ENCODE assay signal across 36 cellular contexts in the genomic region with DNA sequence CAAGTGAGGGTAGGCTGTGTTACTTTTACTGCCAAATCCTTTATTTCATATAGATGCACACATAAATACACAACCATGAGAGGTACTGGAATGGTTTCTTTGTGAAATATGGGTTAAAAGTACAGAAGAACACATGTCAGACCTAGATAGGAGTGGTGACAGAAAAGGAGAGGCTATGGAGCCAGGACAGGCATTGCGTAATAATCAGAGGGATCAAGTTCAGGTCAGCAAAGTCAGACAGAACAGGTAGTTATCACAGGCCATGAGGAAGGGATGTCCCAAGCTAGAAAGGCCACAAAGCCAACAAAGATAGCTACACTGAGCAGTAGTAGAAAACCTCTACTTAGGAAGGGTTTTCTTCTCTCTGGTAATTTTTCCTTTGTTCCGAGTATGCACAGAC.
"Had no signal": no experiment of that assay in that cellular context is flagged by ENCODE, and none has a peak within 500 bp of the region (broad histone marks: within the 10 kb centered on the region; RNA-seq: fewer than 3 reads in every experiment).

No MANE protein-coding gene starts in this region.

- H3K36me3 ChIP-seq: adrenal gland, esophagus squamous epithelium, gastroesophageal sphincter, heart right ventricle, WERI-Rb-1 had no signal

- H3K27me3 ChIP-seq: adrenal gland, body of pancreas, esophagus squamous epithelium, gastroesophageal sphincter, heart right ventricle had no signal

- FAIRE-seq: colon, endothelial cell of umbilical vein had no signal

- H3K27ac Mint-ChIP-seq: activated B cell treated with CpG ODN at 0.5 μM for 24 hours; activated CD4-positive, alpha-beta memory T cell treated with anti-CD3 and anti-CD28 coated beads for 36 hours; activated CD4-positive, alpha-beta T cell treated with anti-CD3 and anti-CD28 coated beads for 36 hours; activated CD4-positive, alpha-beta T cell treated with anti-CD3 and anti-CD28 coated beads, Interleukin-2, amount 10 ng/mL, durations not matched to agents 24 days and 14 days; activated CD8-positive, alpha-beta memory T cell treated with anti-CD3 and anti-CD28 coated beads, Interleukin-2, amount 10 ng/mL, durations not matched to agents 7 days and 5 days; activated CD8-positive, alpha-beta T cell treated with anti-CD3 and anti-CD28 coated beads, Interleukin-2, amount 10 ng/mL, durations not matched to agents 7 days and 5 days; activated naive CD4-positive, alpha-beta T cell treated with anti-CD3 and anti-CD28 coated beads for 36 hours; activated naive CD4-positive, alpha-beta T cell treated with anti-CD3 and anti-CD28 coated beads, Interleukin-2, amount 50 U/mL, for 24 hours; activated naive CD8-positive, alpha-beta T cell treated with anti-CD3 and anti-CD28 coated beads for 36 hours; activated naive CD8-positive, alpha-beta T cell treated with anti-CD3 and anti-CD28 coated beads, Interleukin-2, amount 50 U/mL, for 24 hours; activated T-helper 1 cell treated with anti-CD3 and anti-CD28 coated beads, Interleukin-12 subunit alpha, Interleukin-12 subunit beta, Interleukin-2, Interleukin-4 antibody, amounts not matched to agents 30 ng/mL and 10 ng/mL and 1 ng/mL, durations not matched to agents 14 hours and 24 hours and 36 hours; activated T-helper 2 cell treated with anti-CD3 and anti-CD28 coated beads, Interferon-gamma antibody, Interleukin-2, Interleukin-4, amounts not matched to agents 10 μg/mL and 5 μg/mL and 100 μg/mL, durations not matched to agents 14 hours and 24 hours and 36 hours; effector memory CD8-positive, alpha-beta T cell; T-helper 1 cell treated with Interleukin-12 subunit alpha and Interleukin-12 subunit beta and Interleukin-4 antibody, amounts not matched to agents 30 μg/mL and 1 μg/mL, for 36 hours had no signal

- H3K4me3 Mint-ChIP-seq: activated B cell treated with CpG ODN at 0.5 μM for 24 hours; activated CD4-positive, alpha-beta memory T cell treated with anti-CD3 and anti-CD28 coated beads for 36 hours; activated CD4-positive, alpha-beta T cell treated with anti-CD3 and anti-CD28 coated beads for 36 hours; activated CD4-positive, alpha-beta T cell treated with anti-CD3 and anti-CD28 coated beads, Interleukin-2, amount 10 ng/mL, durations not matched to agents 24 days and 14 days; activated CD8-positive, alpha-beta memory T cell treated with anti-CD3 and anti-CD28 coated beads, Interleukin-2, amount 10 ng/mL, durations not matched to agents 7 days and 5 days; activated CD8-positive, alpha-beta T cell treated with anti-CD3 and anti-CD28 coated beads, Interleukin-2, amount 10 ng/mL, durations not matched to agents 7 days and 5 days; activated naive CD4-positive, alpha-beta T cell treated with anti-CD3 and anti-CD28 coated beads for 36 hours; activated naive CD4-positive, alpha-beta T cell treated with anti-CD3 and anti-CD28 coated beads, Interleukin-2, amount 50 U/mL, for 24 hours; activated naive CD8-positive, alpha-beta T cell treated with anti-CD3 and anti-CD28 coated beads for 36 hours; activated naive CD8-positive, alpha-beta T cell treated with anti-CD3 and anti-CD28 coated beads, Interleukin-2, amount 50 U/mL, for 24 hours; activated T-helper 1 cell treated with anti-CD3 and anti-CD28 coated beads, Interleukin-12 subunit alpha, Interleukin-12 subunit beta, Interleukin-2, Interleukin-4 antibody, amounts not matched to agents 30 ng/mL and 10 ng/mL and 1 ng/mL, durations not matched to agents 14 hours and 24 hours and 36 hours; effector memory CD8-positive, alpha-beta T cell; T-helper 1 cell treated with Interleukin-12 subunit alpha and Interleukin-12 subunit beta and Interleukin-4 antibody, amounts not matched to agents 30 μg/mL and 1 μg/mL, for 36 hours had no signal

- H3K27ac ChIP-seq: adrenal gland, body of pancreas, epithelial cell of prostate, esophagus squamous epithelium, gastroesophageal sphincter, heart right ventricle, WERI-Rb-1 had no signal

- H3K9me3 Mint-ChIP-seq: activated B cell treated with CpG ODN at 0.5 μM for 24 hours; activated CD4-positive, alpha-beta memory T cell treated with anti-CD3 and anti-CD28 coated beads for 36 hours; activated CD4-positive, alpha-beta T cell treated with anti-CD3 and anti-CD28 coated beads, Interleukin-2, amount 10 ng/mL, durations not matched to agents 24 days and 14 days; activated naive CD4-positive, alpha-beta T cell treated with anti-CD3 and anti-CD28 coated beads, Interleukin-2, amount 50 U/mL, for 24 hours; activated T-helper 1 cell treated with anti-CD3 and anti-CD28 coated beads, Interleukin-12 subunit alpha, Interleukin-12 subunit beta, Interleukin-2, Interleukin-4 antibody, amounts not matched to agents 30 ng/mL and 10 ng/mL and 1 ng/mL, durations not matched to agents 14 hours and 24 hours and 36 hours had no signal

- H3K9me3 ChIP-seq: adrenal gland, body of pancreas, esophagus squamous epithelium had no signal

- H3K36me3 Mint-ChIP-seq: activated CD4-positive, alpha-beta memory T cell treated with anti-CD3 and anti-CD28 coated beads for 36 hours; activated CD8-positive, alpha-beta memory T cell treated with anti-CD3 and anti-CD28 coated beads, Interleukin-2, amount 10 ng/mL, durations not matched to agents 7 days and 5 days; activated naive CD4-positive, alpha-beta T cell treated with anti-CD3 and anti-CD28 coated beads, Interleukin-2, amount 50 U/mL, for 24 hours; activated naive CD8-positive, alpha-beta T cell treated with anti-CD3 and anti-CD28 coated beads for 36 hours had no signal

- DNase-seq: activated B cell treated with CpG ODN at 0.5 μM for 24 hours; activated CD4-positive, alpha-beta memory T cell treated with anti-CD3 and anti-CD28 coated beads for 36 hours; activated CD4-positive, alpha-beta T cell treated with anti-CD3 and anti-CD28 coated beads for 36 hours; activated CD4-positive, alpha-beta T cell treated with anti-CD3 and anti-CD28 coated beads, Interleukin-2, amount 10 ng/mL, durations not matched to agents 24 days and 14 days; activated CD4-positive, CD25-positive, alpha-beta regulatory T cell treated with anti-CD3 and anti-CD28 coated beads, Interleukin-2, amount 50 U/mL, for 72 hours; activated CD8-positive, alpha-beta memory T cell treated with anti-CD3 and anti-CD28 coated beads, Interleukin-2, amount 10 ng/mL, durations not matched to agents 7 days and 5 days; activated CD8-positive, alpha-beta memory T cell treated with anti-CD3 and anti-CD28 coated beads, Interleukin-2, amount 50 U/mL, for 4 hours; activated CD8-positive, alpha-beta T cell treated with anti-CD3 and anti-CD28 coated beads, Interleukin-2, amount 10 ng/mL, durations not matched to agents 7 days and 5 days; activated effector memory CD4-positive, alpha-beta T cell treated with anti-CD3 and anti-CD28 coated beads, Interleukin-2, amount 50 U/mL, for 16 hours; activated naive CD4-positive, alpha-beta T cell treated with anti-CD3 and anti-CD28 coated beads for 36 hours; activated naive CD8-positive, alpha-beta T cell treated with anti-CD3 and anti-CD28 coated beads for 36 hours; activated naive CD8-positive, alpha-beta T cell treated with anti-CD3 and anti-CD28 coated beads, Interleukin-2, amount 50 U/mL, for 24 hours; activated T-cell treated with anti-CD3 and anti-CD28 coated beads, Interleukin-2, amount 50 U/mL, for 1 hour; activated T-cell treated with anti-CD3 and anti-CD28 coated beads, Interleukin-2, amount 50 U/mL, for 48 hours; adrenal gland; amygdala; aorta; body of pancreas; caudate nucleus; cortex of kidney; dermis blood vessel endothelial cell; effector CD4-positive, alpha-beta T cell; effector memory CD8-positive, alpha-beta T cell; esophagus squamous epithelium; foreskin melanocyte; heart right ventricle; T1000; WERI-Rb-1 had no signal

- H3K27me3 Mint-ChIP-seq: activated B cell treated with CpG ODN at 0.5 μM for 24 hours; activated CD4-positive, alpha-beta memory T cell treated with anti-CD3 and anti-CD28 coated beads for 36 hours; activated CD4-positive, alpha-beta T cell treated with anti-CD3 and anti-CD28 coated beads for 36 hours; activated CD4-positive, alpha-beta T cell treated with anti-CD3 and anti-CD28 coated beads, Interleukin-2, amount 10 ng/mL, durations not matched to agents 24 days and 14 days; activated CD8-positive, alpha-beta memory T cell treated with anti-CD3 and anti-CD28 coated beads, Interleukin-2, amount 10 ng/mL, durations not matched to agents 7 days and 5 days; activated naive CD4-positive, alpha-beta T cell treated with anti-CD3 and anti-CD28 coated beads, Interleukin-2, amount 50 U/mL, for 24 hours; activated naive CD8-positive, alpha-beta T cell treated with anti-CD3 and anti-CD28 coated beads for 36 hours; activated naive CD8-positive, alpha-beta T cell treated with anti-CD3 and anti-CD28 coated beads, Interleukin-2, amount 50 U/mL, for 24 hours; effector memory CD8-positive, alpha-beta T cell had no signal

- ATAC-seq: activated CD4-positive, alpha-beta T cell treated with anti-CD3 and anti-CD28 coated beads for 36 hours; activated CD8-positive, alpha-beta memory T cell treated with anti-CD3 and anti-CD28 coated beads, Interleukin-2, amount 10 ng/mL, durations not matched to agents 7 days and 5 days; activated CD8-positive, alpha-beta T cell treated with anti-CD3 and anti-CD28 coated beads, Interleukin-2, amount 10 ng/mL, durations not matched to agents 7 days and 5 days; activated naive CD8-positive, alpha-beta T cell treated with anti-CD3 and anti-CD28 coated beads, Interleukin-2, amount 50 U/mL, for 24 hours; body of pancreas; effector memory CD8-positive, alpha-beta T cell; gastroesophageal sphincter; heart right ventricle had no signal

- H3K4me1 Mint-ChIP-seq: activated B cell treated with CpG ODN at 0.5 μM for 24 hours; activated CD4-positive, alpha-beta T cell treated with anti-CD3 and anti-CD28 coated beads for 36 hours; activated CD4-positive, alpha-beta T cell treated with anti-CD3 and anti-CD28 coated beads, Interleukin-2, amount 10 ng/mL, durations not matched to agents 24 days and 14 days; activated CD8-positive, alpha-beta memory T cell treated with anti-CD3 and anti-CD28 coated beads, Interleukin-2, amount 10 ng/mL, durations not matched to agents 7 days and 5 days; activated naive CD4-positive, alpha-beta T cell treated with anti-CD3 and anti-CD28 coated beads, Interleukin-2, amount 50 U/mL, for 24 hours; activated naive CD8-positive, alpha-beta T cell treated with anti-CD3 and anti-CD28 coated beads for 36 hours; activated naive CD8-positive, alpha-beta T cell treated with anti-CD3 and anti-CD28 coated beads, Interleukin-2, amount 50 U/mL, for 24 hours had no signal

- H3K4me3 ChIP-seq: adrenal gland, body of pancreas, esophagus squamous epithelium, gastroesophageal sphincter, heart right ventricle had no signal

- H3K4me1 ChIP-seq: adrenal gland, body of pancreas, esophagus squamous epithelium, gastroesophageal sphincter, heart right ventricle had no signal
